In genomic region chr9:22452415-22453010, GRCh38 we compare ENCODE assay signal across 8 cellular contexts. TPM values are rescaled to one million over a fixed set of nuclear protein-coding genes. Genes with fewer than 3 reads are reported as not detected.
DNase-seq lines count a peak whose midpoint lies in the region; ATAC-seq and TF ChIP-seq lines count a peak whose summit lies in the region.

No MANE protein-coding gene starts in this region.

- H3K4me1 Mint-ChIP-seq in CD4-positive, CD25-positive, alpha-beta regulatory T cell: peaks cover 0 to 6% (median 5%) of the 10 kb centered on the region in 4 donors

- WGBS in prostate gland: 37% methylated on average over 4 of the region's 4 CpGs

- H3K9me3 ChIP-seq in CD4-positive, CD25-positive, alpha-beta regulatory T cell (ENCODE audit: control insufficient read depth in 2 of 2, low read length in 2 of 2): no peaks in the 10 kb centered on the region
- no peaks in the 10 kb centered on the region for H3K9me3 ChIP-seq in prostate gland

- peak in 1 of 2 donors; percentile 50 for ATAC-seq in CD4-positive, CD25-positive, alpha-beta regulatory T cell (ENCODE audit: low read depth in 2 of 2)
- ATAC-seq in GM19455 (IDR thresholded peaks at IDR 0.05; ENCODE audit: unreplicated experiment): peak; percentile 72
- ATAC-seq in GM18907 (IDR thresholded peaks at IDR 0.05; ENCODE audit: unreplicated experiment): no peak

- TF ChIP-seq CTCF in fibroblast of mammary gland (conservative IDR thresholded peaks at IDR 0.05; ENCODE audit: control insufficient read depth, insufficient read depth, low read depth, low read length) (peak; percentile 77), prostate gland (IDR thresholded peaks at IDR 0.05) (peak; percentile 42 to 86 (median 82))

- H3K4me3 ChIP-seq in CD4-positive, CD25-positive, alpha-beta regulatory T cell (ENCODE audit: low read depth, low read length): no peak overlapping the region
- H3K4me3 ChIP-seq in fibroblast of mammary gland (ENCODE audit: control insufficient read depth, low read depth, low read length): no peak overlapping the region
- no peak overlapping the region for H3K4me3 ChIP-seq in prostate gland

- H3K4me1 ChIP-seq in CD4-positive, CD25-positive, alpha-beta regulatory T cell (ENCODE audit: control insufficient read depth, insufficient read depth, low read length, poor library complexity, severe bottlenecking): peaks cover 2% of the 10 kb centered on the region
- H3K4me1 ChIP-seq in prostate gland (replicated peaks): peaks cover 2% of the 10 kb centered on the region

- peaks cover 36% of the 10 kb centered on the region for H3K27me3 Mint-ChIP-seq in CD4-positive, CD25-positive, alpha-beta regulatory T cell

- intact Hi-C loops in prostate gland (cut with DNase I): loop anchor here (5.0 kb wide), 2 partner anchors 145 to 210 kb away; no protein-coding TSS in a partner anchor

- H3K27ac Mint-ChIP-seq in CD4-positive, CD25-positive, alpha-beta regulatory T cell: no peak overlapping the region

- no peak overlapping the region for H3K27ac ChIP-seq in CD4-positive, CD25-positive, alpha-beta regulatory T cell (ENCODE audit: insufficient read depth, low read length, poor library complexity, severe bottlenecking)
- no peak overlapping the region for H3K27ac ChIP-seq in prostate gland

- no peak overlapping the region for H3K4me3 Mint-ChIP-seq in CD4-positive, CD25-positive, alpha-beta regulatory T cell

- H3K36me3 Mint-ChIP-seq in CD4-positive, CD25-positive, alpha-beta regulatory T cell: no peaks in the 10 kb centered on the region

- DNase-seq in CD4-positive, CD25-positive, alpha-beta regulatory T cell: peak in 2 of 3 donors; percentile 25 to 56
- peak; percentile 54 for DNase-seq in LoVo (ENCODE audit: low spot score)
- peak; percentile 65 for DNase-seq in activated CD4-positive, alpha-beta T cell treated with anti-CD3 and anti-CD28 coated beads for 48 hours
- peak; percentile 46 for DNase-seq in fibroblast of mammary gland (ENCODE audit: low read depth)
- DNase-seq in prostate gland (ENCODE audit: low spot score): peak; percentile 29
- DNase-seq in activated gamma-delta T cell (lab: John Stamatoyannopoulos, UW): no peak

- no peaks in the 10 kb centered on the region for H3K9me3 Mint-ChIP-seq in CD4-positive, CD25-positive, alpha-beta regulatory T cell

- no peak for TF ChIP-seq POLR2A in prostate gland (IDR thresholded peaks at IDR 0.05)

- peaks cover 29% of the 10 kb centered on the region for H3K27me3 ChIP-seq in CD4-positive, CD25-positive, alpha-beta regulatory T cell (ENCODE audit: control insufficient read depth, insufficient read depth, low read length)
- no peaks in the 10 kb centered on the region for H3K27me3 ChIP-seq in prostate gland (replicated peaks; ENCODE audit: insufficient read depth)

- H3K36me3 ChIP-seq in CD4-positive, CD25-positive, alpha-beta regulatory T cell (ENCODE audit: control insufficient read depth, insufficient read depth, low read length): no peaks in the 10 kb centered on the region
- no peaks in the 10 kb centered on the region for H3K36me3 ChIP-seq in prostate gland

RNA-seq across cellular contexts. Expression of gene DMRTA1, which starts 5.9 kb away (rescaled TPM):
- total RNA-seq in CD4-positive, CD25-positive, alpha-beta regulatory T cell: not detected
- polyA plus RNA-seq in CD4-positive, CD25-positive, alpha-beta regulatory T cell: not detected
- 1 to 10 TPM; 1.6 to 5.5 TPM for total RNA-seq in prostate gland
